7 cellular contexts compared by ENCODE assay signal in the genomic region with DNA sequence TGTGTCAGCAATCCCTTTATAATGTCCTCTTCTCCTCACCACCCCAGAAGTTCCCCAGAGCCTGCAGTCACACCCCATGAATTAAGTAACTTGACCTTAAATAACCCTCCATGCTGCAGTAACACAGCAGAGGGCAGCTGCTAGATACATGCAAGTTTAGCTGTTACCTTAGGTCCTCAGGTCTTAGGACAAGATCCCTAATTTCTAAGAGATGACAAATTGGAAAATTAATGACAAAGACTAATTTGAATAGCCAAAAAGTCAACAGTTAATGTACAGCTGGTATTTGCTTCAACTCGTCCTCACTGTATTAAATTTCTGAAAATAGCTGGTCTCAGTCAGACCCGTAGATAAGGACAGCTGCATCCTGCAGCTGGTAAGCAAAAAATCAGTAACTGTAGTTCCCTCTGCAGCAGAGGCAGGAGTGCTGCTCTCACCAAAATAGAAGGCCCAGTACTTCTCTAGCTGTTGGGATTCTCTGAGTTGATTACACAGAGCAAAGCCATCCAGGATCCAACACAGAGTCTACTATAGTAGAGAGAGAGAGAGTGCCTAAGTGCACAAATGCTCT.
DNase-seq lines count a peak whose midpoint lies in the region; ATAC-seq and TF ChIP-seq lines count a peak whose summit lies in the region.

No MANE protein-coding gene starts in this region.

- intact Hi-C loops in esophagus muscularis mucosa (cut with DNase I) = loop anchor here (5.0 kb wide), 2 partner anchors 60 to 150 kb away; a partner anchor contains a TSS

- no peak for TF ChIP-seq EP300 in suprapubic skin (IDR thresholded peaks at IDR 0.05)
- no peak for TF ChIP-seq EP300 in esophagus muscularis mucosa (IDR thresholded peaks at IDR 0.05)

- H3K4me3 ChIP-seq in fibroblast of mammary gland (ENCODE audit: control insufficient read depth, low read depth, low read length) (no peak overlapping the region), suprapubic skin (no peak overlapping the region), esophagus muscularis mucosa (no peak overlapping the region)

- TF ChIP-seq CTCF in fibroblast of mammary gland (conservative IDR thresholded peaks at IDR 0.05; ENCODE audit: control insufficient read depth, insufficient read depth, low read depth, low read length) (no peak), suprapubic skin (IDR thresholded peaks at IDR 0.05) (no peak), esophagus muscularis mucosa (IDR thresholded peaks at IDR 0.05) (no peak)

- H3K27ac ChIP-seq in suprapubic skin (peak overlapping the region; percentile 14), esophagus muscularis mucosa (replicated peaks in 1 of 4) (peak overlapping the region in 2 of 4 donors; percentile 43)

- H3K36me3 ChIP-seq in suprapubic skin = no peaks in the 10 kb centered on the region
- H3K36me3 ChIP-seq in esophagus muscularis mucosa = peaks cover 0 to 8% (median 0%) of the 10 kb centered on the region in 4 donors

- H3K27me3 ChIP-seq in suprapubic skin (no peaks in the 10 kb centered on the region), esophagus muscularis mucosa (no peaks in the 10 kb centered on the region)

- ATAC-seq in GM19043 (IDR thresholded peaks at IDR 0.05; ENCODE audit: low read depth, unreplicated experiment) = peak; percentile 54
- ATAC-seq in HG03064 (IDR thresholded peaks at IDR 0.05; ENCODE audit: low read depth, unreplicated experiment) = peak; percentile 44
- no peak for ATAC-seq in HG03571 (IDR thresholded peaks at IDR 0.05; ENCODE audit: unreplicated experiment)

- WGBS in suprapubic skin = 23% methylated on average over 2 of the region's 2 CpGs
- WGBS in esophagus muscularis mucosa = 6% methylated on average over 2 of the region's 2 CpGs

- H3K4me1 ChIP-seq in suprapubic skin (peaks cover 23% of the 10 kb centered on the region), esophagus muscularis mucosa (peaks cover 30 to 47% (median 43%) of the 10 kb centered on the region in 4 donors)

- TF ChIP-seq POLR2A in suprapubic skin (IDR thresholded peaks at IDR 0.05) (no peak), esophagus muscularis mucosa (IDR thresholded peaks at IDR 0.05; ENCODE audit: low read depth) (no peak)

- DNase-seq in NCI-H526 (lab: John Stamatoyannopoulos, UW) (peak; percentile 69 to 71), fibroblast of mammary gland (ENCODE audit: low read depth) (peak; percentile 28), suprapubic skin (ENCODE audit: low spot score in 2 of 2) (no peak), esophagus muscularis mucosa (ENCODE audit: extremely low spot score) (no peak)

- no peaks in the 10 kb centered on the region for H3K9me3 ChIP-seq in suprapubic skin
- no peaks in the 10 kb centered on the region for H3K9me3 ChIP-seq in esophagus muscularis mucosa

Comparison
In these comparisons a context has a peak if more than half of its experiments do, and no peak if none do; other contexts are left out.
1. DNase-seq: peak in NCI-H526 (2 of 2) and fibroblast of mammary gland (single experiment); none in suprapubic skin (0 of 2) and esophagus muscularis mucosa (single experiment).